ENCODE assay signal across 11 cellular contexts in genomic region chr7:94403546-94403945, GRCh38. TPM values are rescaled to one million over a fixed set of nuclear protein-coding genes. Genes with fewer than 3 reads are reported as not detected.
"Had no signal": no experiment of that assay in that cellular context is flagged by ENCODE, and none has a peak within 500 bp of the region (broad histone marks: within the 10 kb centered on the region; RNA-seq: fewer than 3 reads in every experiment).

No MANE protein-coding gene starts in this region.

- H3K36me3 Mint-ChIP-seq: activated naive CD4-positive, alpha-beta T cell treated with anti-CD3 and anti-CD28 coated beads, Interleukin-2, amount 10 ng/mL, durations not matched to agents 7 days and 5 days had no signal

- H3K4me1 ChIP-seq: thyroid gland had no signal

- H3K27ac ChIP-seq: thyroid gland had no signal

- H3K4me3 ChIP-seq: esophagus muscularis mucosa, thyroid gland had no signal

- H3K27me3 Mint-ChIP-seq: activated naive CD4-positive, alpha-beta T cell treated with anti-CD3 and anti-CD28 coated beads, Interleukin-2, amount 10 ng/mL, durations not matched to agents 7 days and 5 days had no signal

- ATAC-seq: right cardiac atrium, SK-N-SH treated with all-trans-retinoic acid at 6 μM for 48 hours, T-helper 17 cell had no signal

- H3K27me3 ChIP-seq: esophagus muscularis mucosa, thyroid gland had no signal

- H3K9me3 Mint-ChIP-seq: activated B cell treated with CpG ODN at 0.5 μM for 24 hours; activated CD4-positive, alpha-beta T cell treated with anti-CD3 and anti-CD28 coated beads, Interleukin-2, amount 10 ng/mL, durations not matched to agents 7 days and 5 days; activated naive CD4-positive, alpha-beta T cell treated with anti-CD3 and anti-CD28 coated beads, Interleukin-2, amount 10 ng/mL, durations not matched to agents 7 days and 5 days had no signal

- DNase-seq: activated B cell treated with CpG ODN at 0.5 μM for 24 hours; activated CD4-positive, alpha-beta T cell treated with anti-CD3 and anti-CD28 coated beads, Interleukin-2, amount 10 ng/mL, durations not matched to agents 7 days and 5 days; activated CD8-positive, alpha-beta memory T cell treated with anti-CD3 and anti-CD28 coated beads for 24 hours; activated naive CD4-positive, alpha-beta T cell treated with anti-CD3 and anti-CD28 coated beads, Interleukin-2, amount 10 ng/mL, durations not matched to agents 7 days and 5 days; hypothalamus; right cardiac atrium; small intestine; T-helper 17 cell; thyroid gland had no signal

- H3K9me3 ChIP-seq: esophagus muscularis mucosa, thyroid gland had no signal

- H3K4me1 Mint-ChIP-seq: activated B cell treated with CpG ODN at 0.5 μM for 24 hours; activated CD4-positive, alpha-beta T cell treated with anti-CD3 and anti-CD28 coated beads, Interleukin-2, amount 10 ng/mL, durations not matched to agents 7 days and 5 days; activated naive CD4-positive, alpha-beta T cell treated with anti-CD3 and anti-CD28 coated beads, Interleukin-2, amount 10 ng/mL, durations not matched to agents 7 days and 5 days; T-helper 17 cell had no signal

- H3K27ac Mint-ChIP-seq: activated B cell treated with CpG ODN at 0.5 μM for 24 hours; activated CD4-positive, alpha-beta T cell treated with anti-CD3 and anti-CD28 coated beads, Interleukin-2, amount 10 ng/mL, durations not matched to agents 7 days and 5 days; activated naive CD4-positive, alpha-beta T cell treated with anti-CD3 and anti-CD28 coated beads, Interleukin-2, amount 10 ng/mL, durations not matched to agents 7 days and 5 days; T-helper 17 cell had no signal

- H3K4me3 Mint-ChIP-seq: activated B cell treated with CpG ODN at 0.5 μM for 24 hours; activated CD4-positive, alpha-beta T cell treated with anti-CD3 and anti-CD28 coated beads, Interleukin-2, amount 10 ng/mL, durations not matched to agents 7 days and 5 days; activated naive CD4-positive, alpha-beta T cell treated with anti-CD3 and anti-CD28 coated beads, Interleukin-2, amount 10 ng/mL, durations not matched to agents 7 days and 5 days; T-helper 17 cell had no signal

RNA-seq across cellular contexts. Expression of gene COL1A2, which starts 8.9 kb away (rescaled TPM):
- total RNA-seq: activated B cell treated with CpG ODN at 0.5 μM for 24 hours, T-helper 17 cell had no signal
